In genomic region chr7:78769551-78770101, GRCh38 we compare ENCODE assay signal across 8 cellular contexts.
DNase-seq lines count a peak whose midpoint lies in the region; ATAC-seq and TF ChIP-seq lines count a peak whose summit lies in the region.

No MANE protein-coding gene starts in this region.

- CTCF ChIA-PET in MCF 10A (lab: Yijun Ruan, JAX), result interaction anchor here (0.6 kb wide), 1 partner anchor 14 kb away, joined by 3 read pairs; no protein-coding TSS in a partner anchor

- H3K36me3 ChIP-seq in breast epithelium (no peaks in the 10 kb centered on the region), mesenchymal stem cell (ENCODE audit: control insufficient read depth in 1 of 2, insufficient read depth in 2 of 2, low read depth in 1 of 2, low read length in 2 of 2) (no peaks in the 10 kb centered on the region)

- H3K4me1 Mint-ChIP-seq in MCF 10A (ENCODE audit: insufficient read depth, unreplicated experiment), result no peaks in the 10 kb centered on the region

- no peak overlapping the region for H3K14ac ChIP-seq in mesenchymal stem cell (ENCODE audit: low read length in 2 of 2)

- no peak overlapping the region for H2AK5ac ChIP-seq in mesenchymal stem cell (ENCODE audit: low read length, severe bottlenecking)

- intact Hi-C loops in breast epithelium (cut with DNase I; ENCODE audit: low total_unique reads) (no loop called here), MCF 10A (cut with micrococcal nuclease) (no loop called here)

- no peaks in the 10 kb centered on the region for H3K9me3 Mint-ChIP-seq in MCF 10A (ENCODE audit: unreplicated experiment)

- H3K27me3 ChIP-seq in breast epithelium (no peaks in the 10 kb centered on the region), mesenchymal stem cell (ENCODE audit: control insufficient read depth in 1 of 2, insufficient read depth in 1 of 2, low read length in 2 of 2) (peaks cover 0 to 37% of the 10 kb centered on the region in 2 experiments)

- no peak overlapping the region for H2AFZ ChIP-seq in mesenchymal stem cell (ENCODE audit: low read depth, low read length)

- TF ChIP-seq POLR2A in breast epithelium (IDR thresholded peaks at IDR 0.05), result no peak

- H3K27ac ChIP-seq in breast epithelium, result no peak overlapping the region
- H3K27ac ChIP-seq in mesenchymal stem cell (ENCODE audit: low read length, poor library complexity, severe bottlenecking), result no peak overlapping the region

- H3K4me2 ChIP-seq in mesenchymal stem cell (ENCODE audit: low read length, poor library complexity, severe bottlenecking), result no peak overlapping the region

- H3K9ac ChIP-seq in mesenchymal stem cell (ENCODE audit: low read length), result peak overlapping the region; percentile 78

- H3K4ac ChIP-seq in mesenchymal stem cell (ENCODE audit: low read depth in 1 of 2, low read length in 2 of 2), result no peak overlapping the region

- no peak overlapping the region for H4K91ac ChIP-seq in mesenchymal stem cell (ENCODE audit: low read length)

- no peak overlapping the region for H2BK5ac ChIP-seq in mesenchymal stem cell (ENCODE audit: low read depth, low read length, poor library complexity, severe bottlenecking)

- no peak overlapping the region for H2BK12ac ChIP-seq in mesenchymal stem cell (ENCODE audit: low read length in 2 of 2)

- H2BK120ac ChIP-seq in mesenchymal stem cell (ENCODE audit: low read depth, low read length), result no peak overlapping the region

- H3K23ac ChIP-seq in mesenchymal stem cell (ENCODE audit: low read length in 2 of 2), result no peak overlapping the region

- peak; percentile 93 for ATAC-seq in HG03159 (IDR thresholded peaks at IDR 0.05; ENCODE audit: unreplicated experiment)

- H3K9me3 ChIP-seq in breast epithelium (no peaks in the 10 kb centered on the region), mesenchymal stem cell (ENCODE audit: control insufficient read depth, low read length) (no peaks in the 10 kb centered on the region)

- TF ChIP-seq CTCF in breast epithelium (IDR thresholded peaks at IDR 0.05), result no peak
- no peak for TF ChIP-seq CTCF in MCF 10A (IDR thresholded peaks at IDR 0.05; ENCODE audit: unreplicated experiment)
- no peak for TF ChIP-seq CTCF in WI38 (IDR thresholded peaks at IDR 0.05; ENCODE audit: low read depth, low read length)

- H3K36me3 Mint-ChIP-seq in MCF 10A (ENCODE audit: insufficient read depth, unreplicated experiment), result no peaks in the 10 kb centered on the region

- no peak overlapping the region for H2BK15ac ChIP-seq in mesenchymal stem cell (ENCODE audit: low read depth, poor library complexity, severe bottlenecking)

- no peak overlapping the region for H3K27ac Mint-ChIP-seq in MCF 10A (ENCODE audit: low read depth, unreplicated experiment)

- no peaks in the 10 kb centered on the region for H3K4me1 ChIP-seq in breast epithelium
- H3K4me1 ChIP-seq in mesenchymal stem cell (ENCODE audit: control insufficient read depth, insufficient read depth, low read depth, low read length), result peaks cover 3% of the 10 kb centered on the region

- 11% methylated on average over 8 of the region's 9 CpGs for WGBS in mesenchymal stem cell

- POLR2A ChIA-PET in MCF 10A (lab: Yijun Ruan, JAX), result interaction anchor here (1.0 kb wide), 1 partner anchor 27 kb away, joined by 3 read pairs; no protein-coding TSS in a partner anchor

- peaks cover 15% of the 10 kb centered on the region for H3K27me3 Mint-ChIP-seq in MCF 10A (ENCODE audit: insufficient read depth, unreplicated experiment)

- DNase-seq in breast epithelium (ENCODE audit: low spot score in 2 of 2), result no peak
- DNase-seq in MCF 10A (ENCODE audit: unreplicated experiment), result no peak
- DNase-seq in mesenchymal stem cell, result peak; percentile 15
- no peak for DNase-seq in NCI-H446 treated with DMSO at 0.1 percent for 48 hours (lab: John Stamatoyannopoulos, UW)
- no peak for DNase-seq in stimulated activated naive CD4-positive, alpha-beta T cell treated with Interleukin-2 at 50 U/mL for 16 hours (lab: John Stamatoyannopoulos, UW)
- DNase-seq in islet precursor cell, result no peak

- H3K18ac ChIP-seq in mesenchymal stem cell (ENCODE audit: low read depth in 1 of 2, low read length in 2 of 2), result peak overlapping the region in 1 of 2 experiments; percentile 11

- no peak overlapping the region for H3K4me3 Mint-ChIP-seq in MCF 10A (ENCODE audit: unreplicated experiment)

- H3K4me3 ChIP-seq in breast epithelium (peak overlapping the region; percentile 18 to 51 (median 23)), WI38 (ENCODE audit: low read depth, low read length) (peak overlapping the region; percentile 42), mesenchymal stem cell (ENCODE audit: insufficient read depth in 1 of 2, low read depth in 1 of 2, low read length in 2 of 2) (peak overlapping the region in 1 of 2 experiments; percentile 79)

- no peak overlapping the region for H4K8ac ChIP-seq in mesenchymal stem cell (ENCODE audit: low read length)

- no peaks in the 10 kb centered on the region for H3K79me1 ChIP-seq in mesenchymal stem cell (replicated peaks; ENCODE audit: low read length, poor library complexity, severe bottlenecking)

- no TSS peak for BruUV-seq in MCF 10A (replicated peaks; lab: Mats Ljungman, UMichigan)
